22 cellular contexts compared by ENCODE assay signal in genomic region chr6:35151472-35151871, GRCh38. TPM values are rescaled to one million over a fixed set of nuclear protein-coding genes. Genes with fewer than 3 reads are reported as not detected.
DNase-seq lines count a peak whose midpoint lies in the region; ATAC-seq and TF ChIP-seq lines count a peak whose summit lies in the region.
"Had no signal": no experiment of that assay in that cellular context is flagged by ENCODE, and none has a peak within 500 bp of the region (broad histone marks: within the 10 kb centered on the region; RNA-seq: fewer than 3 reads in every experiment).

No MANE protein-coding gene starts in this region.

- H3K4me3 ChIP-seq in AG10803 (ENCODE audit: low read length) (no peak overlapping the region), SJSA1 (no peak overlapping the region), osteoblast (ENCODE audit: insufficient read depth, low read length) (no peak overlapping the region)
- H3K4me3 ChIP-seq: GM23248 had no signal

- DNase-seq in AG10803 (ENCODE audit: low read depth): peak; percentile 25
- DNase-seq in SJSA1 (ENCODE audit: low read depth in 1 of 2, low spot score in 2 of 2): no peak
- no peak for DNase-seq in chondrocyte (ENCODE audit: low spot score)
- DNase-seq in osteoblast (ENCODE audit: insufficient read length, low spot score, missing footprints): no peak
- DNase-seq in NCI-H1694 (lab: John Stamatoyannopoulos, UW): no peak
- no peak for DNase-seq in activated gamma-delta T cell (lab: John Stamatoyannopoulos, UW)
- DNase-seq: 8988T; BE2C; C1 segment of cervical spinal cord; Caco-2; CD4-positive, CD25-positive, alpha-beta regulatory T cell; DMS153; DMS79; GF-D8; GM23248; HFFc6; KG1 had no signal

- H3K36me3 Mint-ChIP-seq in chondrocyte (ENCODE audit: low read depth): peaks cover 1% of the 10 kb centered on the region
- H3K36me3 Mint-ChIP-seq: CD4-positive, CD25-positive, alpha-beta regulatory T cell had no signal

- no peaks in the 10 kb centered on the region for H3K9me3 Mint-ChIP-seq in chondrocyte (ENCODE audit: low read depth)
- H3K9me3 Mint-ChIP-seq: CD4-positive, CD25-positive, alpha-beta regulatory T cell; HFFc6 had no signal

- H3K4me2 ChIP-seq in osteoblast (ENCODE audit: insufficient read depth, low read length): no peak overlapping the region

- no peak for TF ChIP-seq CTCF in AG10803 (conservative IDR thresholded peaks at IDR 0.05; ENCODE audit: low read length)
- TF ChIP-seq CTCF in chondrocyte (IDR thresholded peaks at IDR 0.05): no peak
- no peak for TF ChIP-seq CTCF in osteoblast (IDR thresholded peaks at IDR 0.05; ENCODE audit: extremely low read depth, low read depth, low read length)

- H3K4me1 ChIP-seq in SJSA1 (replicated peaks) (peaks cover 53% of the 10 kb centered on the region), osteoblast (ENCODE audit: insufficient read depth, low read length) (peaks cover 66% of the 10 kb centered on the region)
- H3K4me1 ChIP-seq: BE2C had no signal

- no peak for TF ChIP-seq POLR2A in GM18505 (IDR thresholded peaks at IDR 0.05; ENCODE audit: borderline replicate concordance, extremely low read depth, insufficient read depth, insufficient read length)

- no peak overlapping the region for H2AFZ ChIP-seq in osteoblast (ENCODE audit: low read length)
- H2AFZ ChIP-seq: GM23248 had no signal

- H3K36me3 ChIP-seq in SJSA1: no peaks in the 10 kb centered on the region
- H3K36me3 ChIP-seq in osteoblast (ENCODE audit: insufficient read depth, low read length): no peaks in the 10 kb centered on the region
- H3K36me3 ChIP-seq: BE2C had no signal

- peaks cover 73% of the 10 kb centered on the region for H3K4me1 Mint-ChIP-seq in chondrocyte (ENCODE audit: low read depth)

- H3K9me3 ChIP-seq in SJSA1 (replicated peaks): no peaks in the 10 kb centered on the region
- H3K9me3 ChIP-seq in osteoblast (ENCODE audit: low read depth, low read length): no peaks in the 10 kb centered on the region
- H3K9me3 ChIP-seq: BE2C, Caco-2 had no signal

- no peak for ATAC-seq in GM18505 (IDR thresholded peaks at IDR 0.05; ENCODE audit: unreplicated experiment)
- ATAC-seq in GM18870 (IDR thresholded peaks at IDR 0.05; ENCODE audit: unreplicated experiment): no peak
- ATAC-seq: HCT116, HepG2 had no signal

- no peak overlapping the region for H3K4me3 Mint-ChIP-seq in chondrocyte (ENCODE audit: unreplicated experiment)
- H3K4me3 Mint-ChIP-seq: CD4-positive, CD25-positive, alpha-beta regulatory T cell; HFFc6 had no signal

- H3K79me2 ChIP-seq in osteoblast (ENCODE audit: insufficient read depth, low read length): no peaks in the 10 kb centered on the region

- H3K27ac ChIP-seq in SJSA1: peak overlapping the region; percentile 49; the same call in 1 of the 2 replicates
- peak overlapping the region; percentile 56 for H3K27ac ChIP-seq in osteoblast (ENCODE audit: low read depth, low read length)
- H3K27ac ChIP-seq: GM23248 had no signal

- H3K27me3 ChIP-seq in SJSA1 (replicated peaks) (no peaks in the 10 kb centered on the region), osteoblast (ENCODE audit: insufficient read depth, low read length) (no peaks in the 10 kb centered on the region)
- H3K27me3 ChIP-seq: BE2C had no signal

- peak overlapping the region; percentile 34 for H3K27ac Mint-ChIP-seq in chondrocyte (ENCODE audit: unreplicated experiment)

- H4K20me1 ChIP-seq in osteoblast (ENCODE audit: insufficient read depth, low read length): no peaks in the 10 kb centered on the region

- no peaks in the 10 kb centered on the region for H3K27me3 Mint-ChIP-seq in chondrocyte (ENCODE audit: low read depth)
- H3K27me3 Mint-ChIP-seq: CD4-positive, CD25-positive, alpha-beta regulatory T cell had no signal

RNA-seq across cellular contexts. Expression of gene TCP11, which starts 10.3 kb away (rescaled TPM):
- 0.60 and 1.6 TPM in 2 replicates for total RNA-seq in SJSA1 (2014; rRNA removed; shearing (Covaris generic))
- total RNA-seq in chondrocyte: not detected in 3 replicates
- total RNA-seq in osteoblast: 0.29 and 0.72 TPM in 2 replicates
- total RNA-seq: A673; Caco-2; CD4-positive, CD25-positive, alpha-beta regulatory T cell; GM23248; HepG2 had no signal
